14 cellular contexts compared by ENCODE assay signal in the genomic region with DNA sequence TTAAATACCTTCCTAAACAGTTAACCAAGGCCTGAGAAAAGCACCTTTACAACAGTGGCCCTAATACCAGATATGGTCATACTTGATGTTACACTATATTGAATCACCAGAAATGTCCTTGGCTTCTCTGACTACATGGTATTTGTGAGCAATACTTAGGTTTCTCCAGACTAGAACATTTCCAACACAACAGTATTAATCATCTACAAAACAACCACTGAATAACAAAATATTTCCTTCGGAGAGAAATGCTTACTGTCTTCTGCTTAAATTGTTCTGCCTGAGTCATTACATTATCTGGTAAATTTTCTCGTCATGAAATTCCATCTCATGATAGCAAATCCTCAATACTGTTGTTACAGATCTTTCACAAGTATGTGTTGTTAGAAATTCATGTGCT.
DNase-seq lines count a peak whose midpoint lies in the region; ATAC-seq, FAIRE-seq and TF ChIP-seq lines count a peak whose summit lies in the region.
"Had no signal": no experiment of that assay in that cellular context is flagged by ENCODE, and none has a peak within 500 bp of the region (broad histone marks: within the 10 kb centered on the region; RNA-seq: fewer than 3 reads in every experiment).

No MANE protein-coding gene starts in this region.

- no peak for TF ChIP-seq CTCF in bronchial epithelial cell (IDR thresholded peaks at IDR 0.05; ENCODE audit: insufficient read depth, low read length, severe bottlenecking)

- no peak for ATAC-seq in HG02798 (IDR thresholded peaks at IDR 0.05; ENCODE audit: poor library complexity, unreplicated experiment)
- ATAC-seq: naive thymus-derived CD8-positive, alpha-beta T cell had no signal

- H3K27me3 ChIP-seq in bronchial epithelial cell (ENCODE audit: control insufficient read depth, insufficient read depth, low read length), result no peaks in the 10 kb centered on the region
- H3K27me3 ChIP-seq: dorsolateral prefrontal cortex had no signal

- DNase-seq in AG08396 (ENCODE audit: low spot score), result peak; percentile 43
- DNase-seq in HS-27A (ENCODE audit: low read depth), result peak; percentile 63
- peak; percentile 99 for DNase-seq in bronchial epithelial cell (ENCODE audit: low read depth)
- DNase-seq in kidney tubule cell (ENCODE audit: low spot score), result peak; percentile 96
- no peak for DNase-seq in urothelium cell line (ENCODE audit: low spot score)
- no peak for DNase-seq in frontal cortex (ENCODE audit: low spot score in 2 of 2)
- no peak for DNase-seq in NCI-H2196 treated with DMSO at 0.1 percent for 48 hours (lab: John Stamatoyannopoulos, UW; ENCODE audit: unreplicated experiment)
- DNase-seq: Calu3; dorsolateral prefrontal cortex; naive thymus-derived CD8-positive, alpha-beta T cell; NCI-H1436; stimulated activated naive B cell treated with anti-CD40 and anti-IgM and Interleukin-4, amounts not matched to agents 10 μg/mL and 1 μg/mL and 100 μg/mL, for 72 hours had no signal

- no peak overlapping the region for H3K4me3 ChIP-seq in bronchial epithelial cell (ENCODE audit: low read depth, low read length)
- H3K4me3 ChIP-seq: dorsolateral prefrontal cortex had no signal

- H3K36me3 ChIP-seq in bronchial epithelial cell (ENCODE audit: control insufficient read depth, insufficient read depth, low read length), result no peaks in the 10 kb centered on the region

- FAIRE-seq in bronchial epithelial cell (lab: Jason Lieb, UNC) (no peak), urothelium cell line (lab: Jason Lieb, UNC) (no peak), frontal cortex (lab: Jason Lieb, UNC) (no peak)
- FAIRE-seq: TTC549 had no signal

Comparison
In these comparisons a context has a peak if more than half of its experiments do, and no peak if none do; other contexts are left out.
1. DNase-seq: peak in AG08396 (single experiment), HS-27A (single experiment), bronchial epithelial cell (single experiment) and kidney tubule cell (single experiment); none in urothelium cell line (single experiment), frontal cortex (0 of 2) and NCI-H2196 treated with DMSO at 0.1 percent for 48 hours (single experiment).